21 cellular contexts compared by ENCODE assay signal in the genomic region with DNA sequence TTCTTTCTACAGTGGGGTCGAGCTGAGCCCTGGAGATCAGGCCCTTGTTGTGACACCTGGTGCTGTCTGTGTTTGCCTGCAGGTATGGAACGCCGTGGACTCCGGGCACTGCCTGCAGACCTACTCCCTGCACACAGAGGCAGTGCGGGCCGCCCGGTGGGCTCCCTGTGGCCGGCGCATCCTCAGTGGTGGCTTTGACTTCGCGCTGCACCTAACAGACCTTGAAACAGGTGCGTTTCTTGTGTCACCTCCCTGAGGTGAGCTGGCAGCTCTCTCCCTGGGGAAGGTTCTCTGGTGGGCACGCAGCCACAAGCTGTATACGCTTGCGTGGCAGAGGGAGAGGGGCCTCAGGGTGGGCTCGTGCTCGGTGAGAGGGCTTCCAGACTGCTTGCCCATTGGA.
DNase-seq lines count a peak whose midpoint lies in the region; ATAC-seq, FAIRE-seq and TF ChIP-seq lines count a peak whose summit lies in the region.
"Had no signal": no experiment of that assay in that cellular context is flagged by ENCODE, and none has a peak within 500 bp of the region (broad histone marks: within the 10 kb centered on the region; RNA-seq: fewer than 3 reads in every experiment).

No MANE protein-coding gene starts in this region.

- H3K9me3 Mint-ChIP-seq in osteocyte (ENCODE audit: unreplicated experiment): no peaks in the 10 kb centered on the region
- H3K9me3 Mint-ChIP-seq: CD4-positive, CD25-positive, alpha-beta regulatory T cell; CD8-positive, alpha-beta T cell had no signal

- H3K4me1 Mint-ChIP-seq in osteocyte (ENCODE audit: unreplicated experiment): peaks cover 24% of the 10 kb centered on the region
- H3K4me1 Mint-ChIP-seq: B cell had no signal

- H3K4me3 Mint-ChIP-seq in osteocyte (ENCODE audit: unreplicated experiment): no peak overlapping the region
- H3K4me3 Mint-ChIP-seq: B cell; CD4-positive, CD25-positive, alpha-beta regulatory T cell; CD8-positive, alpha-beta T cell had no signal

- no peak for FAIRE-seq in D721Med (lab: Jason Lieb, UNC)
- FAIRE-seq: A204.1, GM12891, GM18507, H1 had no signal

- H3K27ac Mint-ChIP-seq in osteocyte (ENCODE audit: unreplicated experiment): no peak overlapping the region
- H3K27ac Mint-ChIP-seq: B cell; CD8-positive, alpha-beta T cell had no signal

- DNase-seq in NCI-H2171 treated with DMSO at 0.1 percent for 48 hours (lab: John Stamatoyannopoulos, UW) (peak; percentile 46), NCI-H2171 (lab: John Stamatoyannopoulos, UW) (no peak), NCI-H345 (lab: John Stamatoyannopoulos, UW) (peak; percentile 52), left lobe of liver (ENCODE audit: low spot score) (peak; percentile 40), osteocyte (ENCODE audit: extremely low spot score, unreplicated experiment) (peak; percentile 83), D721Med (ENCODE audit: insufficient read length, low spot score) (no peak), HK-2 (ENCODE audit: unreplicated experiment) (no peak), DMS79 (lab: John Stamatoyannopoulos, UW) (no peak)
- DNase-seq: Caco-2; CD4-positive, CD25-positive, alpha-beta regulatory T cell; CD8-positive, alpha-beta T cell; DMS 273 treated with DMSO at 0.1 percent for 48 hours; GF-D8; GM23248; H7; HCEC 1CT had no signal

- TF ChIP-seq CTCF in osteocyte (IDR thresholded peaks at IDR 0.05): no peak
- no peak for TF ChIP-seq CTCF in D721Med (IDR thresholded peaks at IDR 0.05; ENCODE audit: insufficient read depth, missing control alignments)

- no peaks in the 10 kb centered on the region for H3K27me3 Mint-ChIP-seq in osteocyte (ENCODE audit: unreplicated experiment)
- H3K27me3 Mint-ChIP-seq: B cell; CD4-positive, CD25-positive, alpha-beta regulatory T cell had no signal

- no peak for ATAC-seq in left lobe of liver
- ATAC-seq: CD8-positive, alpha-beta T cell had no signal

- peaks cover 11% of the 10 kb centered on the region for H3K36me3 Mint-ChIP-seq in osteocyte (ENCODE audit: unreplicated experiment)

Comparison
In these comparisons a context has a peak if more than half of its experiments do, and no peak if none do; other contexts are left out.
1. DNase-seq: peak in NCI-H2171 treated with DMSO at 0.1 percent for 48 hours (single experiment), NCI-H345 (single experiment), left lobe of liver (single experiment) and osteocyte (single experiment); none in NCI-H2171 (single experiment), D721Med (single experiment), HK-2 (single experiment) and DMS79 (single experiment).